20 cellular contexts compared by ENCODE assay signal in genomic region chr3:194304186-194304917, GRCh38. TPM values are rescaled to one million over a fixed set of nuclear protein-coding genes. Genes with fewer than 3 reads are reported as not detected.
"Had no signal": no experiment of that assay in that cellular context is flagged by ENCODE, and none has a peak within 500 bp of the region (broad histone marks: within the 10 kb centered on the region; RNA-seq: fewer than 3 reads in every experiment).

No MANE protein-coding gene starts in this region.

- H3K27ac Mint-ChIP-seq: activated CD8-positive, alpha-beta T cell treated with anti-CD3 and anti-CD28 coated beads for 36 hours; activated naive CD4-positive, alpha-beta T cell treated with anti-CD3 and anti-CD28 coated beads for 36 hours; activated T-helper 17 cell treated with anti-CD3 and anti-CD28 coated beads, Interleukin-2, amount 50 U/mL, for 72 hours; natural killer cell; WTC11 had no signal

- H3K4me2 ChIP-seq: hepatocyte had no signal

- H3K4me1 ChIP-seq: pancreas had no signal

- H3K27me3 ChIP-seq: body of pancreas, hepatocyte, pancreas, thyroid gland had no signal

- H3K9me3 ChIP-seq: body of pancreas, neutrophil, pancreas, thyroid gland had no signal

- H3K36me3 ChIP-seq: neutrophil, pancreas, thyroid gland had no signal

- ATAC-seq: activated CD8-positive, alpha-beta T cell treated with anti-CD3 and anti-CD28 coated beads for 36 hours; activated T-helper 17 cell treated with anti-CD3 and anti-CD28 coated beads, Interleukin-2, amount 50 U/mL, for 72 hours; body of pancreas; natural killer cell; pancreas; sciatic nerve; WTC11 had no signal

- H2AFZ ChIP-seq: hepatocyte had no signal

- H3K36me3 Mint-ChIP-seq: natural killer cell, WTC11 had no signal

- DNase-seq: activated CD4-positive, alpha-beta T cell treated with anti-CD3 and anti-CD28 coated beads for 4 hours; activated CD8-positive, alpha-beta T cell treated with anti-CD3 and anti-CD28 coated beads for 36 hours; activated naive CD4-positive, alpha-beta T cell treated with anti-CD3 and anti-CD28 coated beads for 36 hours; activated T-cell treated with anti-CD3 and anti-CD28 coated beads, Interleukin-2, amount 50 U/mL, for 1 hour; body of pancreas; caudate nucleus; dorsolateral prefrontal cortex; foreskin fibroblast; mesendoderm; natural killer cell; stimulated activated naive CD4-positive, alpha-beta T cell had no signal

- H3K27ac ChIP-seq: body of pancreas, dorsolateral prefrontal cortex, epithelial cell of prostate, hepatocyte, neutrophil, pancreas, thyroid gland had no signal

- H3K4me3 Mint-ChIP-seq: activated CD8-positive, alpha-beta T cell treated with anti-CD3 and anti-CD28 coated beads for 36 hours; activated naive CD4-positive, alpha-beta T cell treated with anti-CD3 and anti-CD28 coated beads for 36 hours; activated T-helper 17 cell treated with anti-CD3 and anti-CD28 coated beads, Interleukin-2, amount 50 U/mL, for 72 hours; WTC11 had no signal

- H3K27me3 Mint-ChIP-seq: activated T-helper 17 cell treated with anti-CD3 and anti-CD28 coated beads, Interleukin-2, amount 50 U/mL, for 72 hours had no signal

- H3K4me3 ChIP-seq: body of pancreas, dorsolateral prefrontal cortex, hepatocyte, pancreas, thyroid gland had no signal

- H3K9me3 Mint-ChIP-seq: activated naive CD4-positive, alpha-beta T cell treated with anti-CD3 and anti-CD28 coated beads for 36 hours; activated T-helper 17 cell treated with anti-CD3 and anti-CD28 coated beads, Interleukin-2, amount 50 U/mL, for 72 hours; natural killer cell; WTC11 had no signal

- H3K79me2 ChIP-seq: hepatocyte had no signal

RNA-seq across cellular contexts. Expression of gene CPN2, which starts 46.8 kb away (rescaled TPM):
- total RNA-seq: activated CD8-positive, alpha-beta T cell treated with anti-CD3 and anti-CD28 coated beads for 36 hours; activated naive CD4-positive, alpha-beta T cell treated with anti-CD3 and anti-CD28 coated beads for 36 hours; activated T-helper 17 cell treated with anti-CD3 and anti-CD28 coated beads, Interleukin-2, amount 50 U/mL, for 72 hours; body of pancreas; dorsolateral prefrontal cortex; natural killer cell; sciatic nerve; thyroid gland; urinary bladder had no signal
- polyA plus RNA-seq: pancreas had no signal
